ENCODE assay signal across 25 cellular contexts in the genomic region with DNA sequence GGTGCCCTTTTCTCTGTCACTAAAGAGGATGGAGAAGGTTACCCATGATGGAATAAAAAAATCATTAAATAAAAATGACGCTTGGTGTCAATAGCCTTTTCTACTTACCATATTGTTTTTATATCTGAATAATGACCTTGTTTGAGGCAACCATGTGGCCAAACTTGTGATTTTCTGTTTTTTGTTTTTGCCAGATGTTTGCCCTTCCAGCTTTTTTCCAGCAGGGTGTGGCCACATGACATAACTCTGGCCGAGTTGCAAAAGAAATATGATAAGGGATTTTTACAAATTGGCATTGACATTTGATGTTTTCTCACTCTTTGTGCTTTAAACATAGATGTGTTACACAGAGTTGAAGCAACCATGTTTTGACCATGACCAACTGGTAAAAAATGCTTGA. TPM values are rescaled to one million over a fixed set of nuclear protein-coding genes. Genes with fewer than 3 reads are reported as not detected.
"Had no signal": no experiment of that assay in that cellular context is flagged by ENCODE, and none has a peak within 500 bp of the region (broad histone marks: within the 10 kb centered on the region; RNA-seq: fewer than 3 reads in every experiment).

No MANE protein-coding gene starts in this region.

- ATAC-seq: K562, Panc1, PC-3, SK-N-SH treated with all-trans-retinoic acid at 6 μM for 48 hours had no signal

- H3K27ac Mint-ChIP-seq: IgD-negative memory B cell had no signal

- H3K36me3 Mint-ChIP-seq: IgD-negative memory B cell had no signal

- H3K9ac ChIP-seq: KMS-11 had no signal

- DNase-seq: Kasumi-1, MV-4-11, NCI-H1048, NCI-H1105, NCI-H1417, NCI-H1436 treated with DMSO at 0.1 percent for 48 hours, NCI-H1694, NCI-H2029, NCI-H2081 treated with DMSO at 0.1 percent for 48 hours, NCI-H2171, NCI-H226, NCI-H446, NCI-H510A, NCI-H524 treated with DMSO at 0.1 percent for 48 hours, NCI-H69, NCI-H774, PC-3, SHP77 had no signal

- H3K4me1 Mint-ChIP-seq: IgD-negative memory B cell had no signal

- H3K4me3 Mint-ChIP-seq: IgD-negative memory B cell had no signal

- H3K27me3 Mint-ChIP-seq: IgD-negative memory B cell had no signal

- H3K4me3 ChIP-seq: K562 had no signal

RNA-seq across cellular contexts. Expression of gene EPHA3, which starts 39.7 kb away (rescaled TPM):
- total RNA-seq: K562, MCF 10A, OCI-LY7 had no signal
